20 cellular contexts compared by ENCODE assay signal in the genomic region with DNA sequence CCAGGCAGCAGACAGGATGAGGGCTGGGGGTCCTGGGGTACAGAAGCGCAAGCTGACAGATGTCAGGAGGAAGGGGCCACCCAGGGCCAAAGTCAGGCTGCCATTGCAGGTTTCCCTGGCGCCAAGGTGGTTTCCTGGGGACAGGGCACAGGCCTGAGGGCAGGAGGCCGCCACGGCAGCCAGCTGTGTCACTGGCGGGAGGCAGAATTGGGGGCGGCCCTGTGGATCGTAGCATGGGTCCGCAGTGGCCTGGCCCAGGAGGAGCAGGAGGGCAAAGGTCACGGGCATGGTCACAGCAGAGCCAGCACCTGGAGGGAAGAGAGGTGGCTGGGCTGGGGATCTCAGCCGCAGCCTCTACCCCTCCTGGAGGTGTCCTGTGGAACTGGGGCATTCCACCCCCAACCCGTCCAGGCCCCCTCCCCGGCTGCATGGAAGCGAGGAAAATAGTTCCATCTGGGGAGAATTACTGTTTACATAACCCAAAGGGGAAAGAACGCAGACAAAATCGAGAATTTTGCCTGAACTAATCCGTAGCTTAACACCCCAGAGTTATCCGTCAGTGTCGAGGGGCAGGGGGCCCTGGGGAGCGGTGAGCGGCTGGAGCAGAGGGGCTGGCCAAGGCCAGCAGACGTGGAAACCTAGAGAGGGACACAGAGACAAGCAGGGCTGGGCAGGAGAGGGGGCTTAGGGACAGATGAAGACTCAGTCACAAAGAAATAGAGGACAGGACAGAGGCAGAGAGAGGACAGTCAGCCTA. TPM values are rescaled to one million over a fixed set of nuclear protein-coding genes. Genes with fewer than 3 reads are reported as not detected.
"Had no signal": no experiment of that assay in that cellular context is flagged by ENCODE, and none has a peak within 500 bp of the region (broad histone marks: within the 10 kb centered on the region; RNA-seq: fewer than 3 reads in every experiment).

No MANE protein-coding gene starts in this region.

- H3K27ac ChIP-seq: lower lobe of right lung, neutrophil, tibial nerve had no signal

- H3K4me3 Mint-ChIP-seq: activated naive CD8-positive, alpha-beta T cell treated with anti-CD3 and anti-CD28 coated beads, Interleukin-2, amount 50 U/mL, for 24 hours; T-helper 2 cell treated with Interferon-gamma antibody and Interleukin-4, amounts not matched to agents 5 μg/mL and 100 μg/mL, for 36 hours had no signal

- DNase-seq: activated naive CD4-positive, alpha-beta T cell treated with Interleukin-2 at 50 U/mL for 16 hours; activated naive CD8-positive, alpha-beta T cell treated with anti-CD3 and anti-CD28 coated beads, Interleukin-2, amount 50 U/mL, for 24 hours; activated T-cell treated with anti-CD3 and anti-CD28 coated beads for 4 hours; aorta; left colon; lower lobe of right lung; retina; stimulated activated CD4-positive, alpha-beta T cell treated with anti-CD3 and anti-CD28 coated beads, Interleukin-2, amount 100 ng/mL, for 48 hours; stimulated activated naive CD4-positive, alpha-beta T cell; substantia nigra had no signal

- H3K4me3 ChIP-seq: lower lobe of right lung, tibial nerve had no signal

- H3K27me3 Mint-ChIP-seq: activated naive CD8-positive, alpha-beta T cell treated with anti-CD3 and anti-CD28 coated beads, Interleukin-2, amount 50 U/mL, for 24 hours had no signal

- FAIRE-seq: bronchial epithelial cell, endometrium, islet of Langerhans had no signal

- H3K27me3 ChIP-seq: neutrophil, tibial nerve had no signal

- H3K36me3 ChIP-seq: lower lobe of right lung, neutrophil, tibial nerve had no signal

- ATAC-seq: activated CD4-positive, CD25-positive, alpha-beta regulatory T cell treated with anti-CD3 and anti-CD28 coated beads, Interleukin-2, amount 50 U/mL, for 24 hours; activated naive CD8-positive, alpha-beta T cell treated with anti-CD3 and anti-CD28 coated beads, Interleukin-2, amount 50 U/mL, for 24 hours; esophagus mucosa; left colon; lower lobe of right lung had no signal

- H3K27ac Mint-ChIP-seq: T-helper 2 cell treated with Interferon-gamma antibody and Interleukin-4, amounts not matched to agents 5 μg/mL and 100 μg/mL, for 36 hours had no signal

- H3K9me3 ChIP-seq: lower lobe of right lung, neutrophil, tibial nerve had no signal

RNA-seq across cellular contexts. Expression of a gene that starts 1.9 kb away (rescaled TPM):
- total RNA-seq: bronchial epithelial cell, dermis microvascular lymphatic vessel endothelial cell, esophagus mucosa had no signal

RNA-seq across cellular contexts. Expression of a gene that starts 24.9 kb away (rescaled TPM):
- total RNA-seq: aorta, chondrocyte, dermis microvascular lymphatic vessel endothelial cell had no signal
